17 cellular contexts compared by ENCODE assay signal in the genomic region with DNA sequence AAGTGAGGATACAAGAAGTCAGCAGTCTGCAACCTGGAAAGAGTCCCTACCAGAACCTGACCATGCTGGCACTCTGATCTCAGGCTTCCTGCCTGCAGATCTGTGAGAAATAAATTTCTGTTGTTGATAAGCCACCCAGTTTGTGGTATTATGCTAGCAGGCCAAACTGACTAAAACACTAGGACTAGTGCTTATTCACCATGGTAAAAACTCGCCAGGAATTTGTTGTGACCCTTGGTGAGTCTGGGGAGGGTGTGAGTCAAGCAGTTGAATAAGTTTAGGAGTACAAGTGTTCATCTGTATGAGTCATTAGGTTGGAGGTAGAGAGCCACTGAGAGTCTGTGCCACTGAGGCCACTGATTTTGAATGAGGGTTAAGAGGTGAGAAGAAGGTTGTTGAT. TPM values are rescaled to one million over a fixed set of nuclear protein-coding genes. Genes with fewer than 3 reads are reported as not detected.
A peak's percentile ranks its signal among the peaks of the same experiment; 100 is the strongest.
DNase-seq lines count a peak whose midpoint lies in the region; ATAC-seq, FAIRE-seq and TF ChIP-seq lines count a peak whose summit lies in the region.
"Had no signal": no experiment of that assay in that cellular context is flagged by ENCODE, and none has a peak within 500 bp of the region (broad histone marks: within the 10 kb centered on the region; RNA-seq: fewer than 3 reads in every experiment).

No MANE protein-coding gene starts in this region.

- intact Hi-C loops in kidney (cut with DNase I) = no loop called here

- H3K9ac ChIP-seq in BLaER1 treated with 17β-estradiol and CSF1 and Interleukin-3, amounts not matched to agents 10 nM and 100 nM = no peak overlapping the region
- H3K9ac ChIP-seq in kidney (ENCODE audit: low read length in 2 of 2) = no peak overlapping the region
- H3K9ac ChIP-seq: neural progenitor cell had no signal

- peaks cover 87 to 94% (median 90%) of the 10 kb centered on the region in 11 experiments for H3K9me3 ChIP-seq in BLaER1 treated with 17β-estradiol and CSF1 and Interleukin-3, amounts not matched to agents 10 nM and 100 nM (replicated peaks in 1 of 11)
- peaks cover 30 to 68% of the 10 kb centered on the region in 2 donors for H3K9me3 ChIP-seq in kidney (ENCODE audit: control insufficient read depth in 1 of 2, low read length in 2 of 2)

- no peaks in the 10 kb centered on the region; a peak in 2 of 22 replicates for H3K27me3 ChIP-seq in BLaER1 treated with 17β-estradiol and CSF1 and Interleukin-3, amounts not matched to agents 10 nM and 100 nM
- H3K27me3 ChIP-seq: neural progenitor cell, sigmoid colon had no signal

- H3K27me3 Mint-ChIP-seq in mesothelial cell of epicardium (ENCODE audit: low read depth) = no peaks in the 10 kb centered on the region
- H3K27me3 Mint-ChIP-seq: activated T-helper 17 cell treated with anti-CD3 and anti-CD28 coated beads, Interleukin-2, amount 50 U/mL, for 72 hours had no signal

- peaks cover 84% of the 10 kb centered on the region for H3K36me3 Mint-ChIP-seq in mesothelial cell of epicardium

- H4K20me1 ChIP-seq in BLaER1 treated with 17β-estradiol and CSF1 and Interleukin-3, amounts not matched to agents 10 nM and 100 nM = no peaks in the 10 kb centered on the region

- H3K4me3 ChIP-seq in BLaER1 treated with 17β-estradiol and CSF1 and Interleukin-3, amounts not matched to agents 10 nM and 100 nM = peak overlapping the region in 6 of 10 experiments; percentile 5 to 54 (median 20); a peak in 4 of 20 replicates
- peak overlapping the region in 1 of 2 donors; percentile 14 for H3K4me3 ChIP-seq in kidney (ENCODE audit: low read length in 2 of 2)
- H3K4me3 ChIP-seq: HAP-1, neural progenitor cell, PC-9, sigmoid colon had no signal

- H3K4me3 Mint-ChIP-seq in mesothelial cell of epicardium = no peak overlapping the region
- H3K4me3 Mint-ChIP-seq: activated T-helper 17 cell treated with anti-CD3 and anti-CD28 coated beads, Interleukin-2, amount 50 U/mL, for 72 hours had no signal

- H3K4me2 ChIP-seq in BLaER1 treated with 17β-estradiol and CSF1 and Interleukin-3, amounts not matched to agents 10 nM and 100 nM = no peak overlapping the region
- H3K4me2 ChIP-seq: neural progenitor cell, PC-9 had no signal

- peaks cover 74 to 83% (median 77%) of the 10 kb centered on the region in 11 experiments for H3K36me3 ChIP-seq in BLaER1 treated with 17β-estradiol and CSF1 and Interleukin-3, amounts not matched to agents 10 nM and 100 nM
- peaks cover 15 to 34% of the 10 kb centered on the region in 2 donors for H3K36me3 ChIP-seq in kidney (ENCODE audit: control insufficient read depth in 1 of 2, insufficient read depth in 2 of 2, low read length in 2 of 2)
- H3K36me3 ChIP-seq: HAP-1 had no signal

- no peak overlapping the region for H3K27ac Mint-ChIP-seq in mesothelial cell of epicardium
- H3K27ac Mint-ChIP-seq: activated T-helper 17 cell treated with anti-CD3 and anti-CD28 coated beads, Interleukin-2, amount 50 U/mL, for 72 hours; neural progenitor cell had no signal

- peaks cover 16 to 22% (median 17%) of the 10 kb centered on the region in 10 experiments for H3K4me1 ChIP-seq in BLaER1 treated with 17β-estradiol and CSF1 and Interleukin-3, amounts not matched to agents 10 nM and 100 nM
- H3K4me1 ChIP-seq in kidney (ENCODE audit: control insufficient read depth in 1 of 2, insufficient read depth in 1 of 2, low read depth in 1 of 2, low read length in 2 of 2) = peaks cover 0 to 11% of the 10 kb centered on the region in 2 donors
- H3K4me1 ChIP-seq: HAP-1 had no signal

- TF ChIP-seq CTCF in mesothelial cell of epicardium (IDR thresholded peaks at IDR 0.05; ENCODE audit: unreplicated experiment) (no peak), kidney (IDR thresholded peaks at IDR 0.05; ENCODE audit: borderline replicate concordance, extremely low read depth, insufficient read depth) (no peak)

- no peak for TF ChIP-seq POLR2A in GM18505 (IDR thresholded peaks at IDR 0.05; ENCODE audit: borderline replicate concordance, extremely low read depth, insufficient read depth, insufficient read length)

- ATAC-seq in GM18505 (IDR thresholded peaks at IDR 0.05; ENCODE audit: unreplicated experiment) = no peak
- ATAC-seq: activated T-helper 17 cell treated with anti-CD3 and anti-CD28 coated beads, Interleukin-2, amount 50 U/mL, for 72 hours had no signal

- FAIRE-seq in kidney (lab: Jason Lieb, UNC) = no peak
- FAIRE-seq: endometrium had no signal

- DNase-seq in RPMI7951 (ENCODE audit: low read depth) (peak; percentile 28), hepatic stellate cell (ENCODE audit: low spot score) (peak; percentile 65), mesothelial cell of epicardium (ENCODE audit: low spot score in 2 of 2, unreplicated experiment in 2 of 2) (no peak), kidney (no peak)
- DNase-seq: activated CD4-positive, alpha-beta T cell treated with anti-CD3 and anti-CD28 coated beads for 48 hours; NCI-H1417; NCI-H510A; sigmoid colon; substantia nigra had no signal

- H3K4me1 Mint-ChIP-seq in mesothelial cell of epicardium = peaks cover 14% of the 10 kb centered on the region
- H3K4me1 Mint-ChIP-seq: activated T-helper 17 cell treated with anti-CD3 and anti-CD28 coated beads, Interleukin-2, amount 50 U/mL, for 72 hours had no signal

- no peak overlapping the region for H3K27ac ChIP-seq in BLaER1 treated with 17β-estradiol and CSF1 and Interleukin-3, amounts not matched to agents 10 nM and 100 nM
- H3K27ac ChIP-seq in kidney (ENCODE audit: low read depth in 2 of 2, low read length in 2 of 2) = no peak overlapping the region
- H3K27ac ChIP-seq: neural progenitor cell, PC-9, sigmoid colon had no signal

- H3K9me3 Mint-ChIP-seq in mesothelial cell of epicardium = peaks cover 72% of the 10 kb centered on the region

RNA-seq across cellular contexts. Expression of a gene that starts 3.6 kb away (rescaled TPM):
- 9.9 and 11.6 TPM in 2 replicates for total RNA-seq in RPMI7951 (2014; rRNA removed; shearing (Covaris generic))
- total RNA-seq in mesothelial cell of epicardium (15.4 to 17.1 TPM (median 16.7 TPM) in 3 replicates), kidney (9.3 TPM)
- 3.1 TPM for polyA plus RNA-seq in kidney (ENCODE audit: insufficient read depth, low read depth, low replicate concordance)

RNA-seq across cellular contexts. Expression of a gene that starts 8.8 kb away (rescaled TPM):
- total RNA-seq in RPMI7951 (2014; rRNA removed; shearing (Covaris generic)) = 6.1 and 6.3 TPM in 2 replicates
- total RNA-seq in mesothelial cell of epicardium = 9.4 to 10.0 TPM (median 9.5 TPM) in 3 replicates
- 8.0 TPM for total RNA-seq in kidney
- 3.5 TPM for polyA plus RNA-seq in kidney (ENCODE audit: insufficient read depth, low read depth, low replicate concordance)

RNA-seq across cellular contexts. Expression of a gene that starts 12.2 kb away (rescaled TPM):
- total RNA-seq in RPMI7951 (2014; rRNA removed; shearing (Covaris generic)) = 12.7 and 17.7 TPM in 2 replicates
- total RNA-seq in mesothelial cell of epicardium (4.8 to 6.1 TPM (median 6.0 TPM) in 3 replicates), kidney (3.5 TPM)
- polyA plus RNA-seq in kidney (ENCODE audit: insufficient read depth, low read depth, low replicate concordance) = 1.1 TPM

RNA-seq across cellular contexts. Expression of a gene that starts 26.5 kb away (rescaled TPM):
- total RNA-seq in RPMI7951 (2014; rRNA removed; shearing (Covaris generic)) = 14.2 and 21.3 TPM in 2 replicates
- total RNA-seq in mesothelial cell of epicardium = 33.5 to 40.5 TPM (median 40.4 TPM) in 3 replicates
- 25.4 TPM for total RNA-seq in kidney
- polyA plus RNA-seq in kidney (ENCODE audit: insufficient read depth, low read depth, low replicate concordance) = 5.8 TPM
- total RNA-seq: HT-29 had no signal

RNA-seq across cellular contexts. Expression of a gene that starts 27.9 kb away (rescaled TPM):
- 6.1 and 6.3 TPM in 2 replicates for total RNA-seq in RPMI7951 (2014; rRNA removed; shearing (Covaris generic))
- 10.3 to 13.3 TPM (median 11.3 TPM) in 3 replicates for total RNA-seq in mesothelial cell of epicardium
- 15.1 TPM for total RNA-seq in kidney
- polyA plus RNA-seq in kidney (ENCODE audit: insufficient read depth, low read depth, low replicate concordance) = 2.5 TPM

Comparison
In these comparisons a context has a peak if more than half of its experiments do, and no peak if none do; other contexts are left out.
1. DNase-seq: peak in RPMI7951 (single experiment) and hepatic stellate cell (single experiment); none in mesothelial cell of epicardium (0 of 2) and kidney (single experiment).